ENCODE assay signal across 14 cellular contexts in genomic region chr6:42690872-42691271, GRCh38. TPM values are rescaled to one million over a fixed set of nuclear protein-coding genes. Genes with fewer than 3 reads are reported as not detected.
DNase-seq lines count a peak whose midpoint lies in the region; ATAC-seq, FAIRE-seq and TF ChIP-seq lines count a peak whose summit lies in the region.
"Had no signal": no experiment of that assay in that cellular context is flagged by ENCODE, and none has a peak within 500 bp of the region (broad histone marks: within the 10 kb centered on the region; RNA-seq: fewer than 3 reads in every experiment).

No MANE protein-coding gene starts in this region.

- H3K27ac Mint-ChIP-seq in activated T-helper 1 cell treated with anti-CD3 and anti-CD28 coated beads, Interleukin-12 subunit alpha, Interleukin-12 subunit beta, Interleukin-2, Interleukin-4 antibody, amounts not matched to agents 30 ng/mL and 10 ng/mL and 1 ng/mL, durations not matched to agents 14 hours and 24 hours and 36 hours, result peak overlapping the region; percentile 62
- peak overlapping the region; percentile 2 for H3K27ac Mint-ChIP-seq in memory B cell

- no peak for TF ChIP-seq CTCF in cardiac muscle cell (IDR thresholded peaks at IDR 0.05; ENCODE audit: low read depth, low read length)
- no peak for TF ChIP-seq CTCF in right atrium auricular region (IDR thresholded peaks at IDR 0.05)
- no peak for TF ChIP-seq CTCF in thyroid gland (IDR thresholded peaks at IDR 0.05)

- no peak for DNase-seq in cardiac muscle cell (ENCODE audit: low read depth in 1 of 2, low spot score in 1 of 2)
- no peak for DNase-seq in right atrium auricular region (ENCODE audit: low spot score)
- no peak for DNase-seq in activated T-helper 1 cell treated with anti-CD3 and anti-CD28 coated beads, Interleukin-12 subunit alpha, Interleukin-12 subunit beta, Interleukin-2, Interleukin-4 antibody, amounts not matched to agents 30 ng/mL and 10 ng/mL and 1 ng/mL, durations not matched to agents 14 hours and 24 hours and 36 hours (ENCODE audit: low spot score)
- no peak for DNase-seq in memory B cell (ENCODE audit: low spot score in 2 of 2)
- DNase-seq in thyroid gland, result no peak
- DNase-seq in RCC 7860 (ENCODE audit: low spot score), result no peak
- DNase-seq in NCI-H226, result no peak
- DNase-seq: foreskin keratinocyte; HCEC 1CT; NCI-H1105; stimulated activated CD4-positive, alpha-beta T cell treated with anti-CD3 and anti-CD28 coated beads, Interleukin-15, amount 100 ng/mL, for 24 hours had no signal

- H3K4me3 ChIP-seq in cardiac muscle cell (no peak overlapping the region), right atrium auricular region (no peak overlapping the region), thyroid gland (replicated peaks in 1 of 3) (no peak overlapping the region)

- no peak for TF ChIP-seq POLR2A in thyroid gland (IDR thresholded peaks at IDR 0.05)

- H3K36me3 ChIP-seq in cardiac muscle cell (peaks cover 55% of the 10 kb centered on the region), right atrium auricular region (peaks cover 71% of the 10 kb centered on the region), thyroid gland (peaks cover 3 to 10% of the 10 kb centered on the region in 2 donors)

- H3K36me3 Mint-ChIP-seq in activated T-helper 1 cell treated with anti-CD3 and anti-CD28 coated beads, Interleukin-12 subunit alpha, Interleukin-12 subunit beta, Interleukin-2, Interleukin-4 antibody, amounts not matched to agents 30 ng/mL and 10 ng/mL and 1 ng/mL, durations not matched to agents 14 hours and 24 hours and 36 hours (ENCODE audit: low read depth), result peaks cover 56% of the 10 kb centered on the region
- peaks cover 26% of the 10 kb centered on the region for H3K36me3 Mint-ChIP-seq in memory B cell

- no peaks in the 10 kb centered on the region for H3K9me3 ChIP-seq in cardiac muscle cell (ENCODE audit: low read depth)
- H3K9me3 ChIP-seq in right atrium auricular region, result no peaks in the 10 kb centered on the region
- no peaks in the 10 kb centered on the region for H3K9me3 ChIP-seq in thyroid gland

- H3K4me1 Mint-ChIP-seq in activated T-helper 1 cell treated with anti-CD3 and anti-CD28 coated beads, Interleukin-12 subunit alpha, Interleukin-12 subunit beta, Interleukin-2, Interleukin-4 antibody, amounts not matched to agents 30 ng/mL and 10 ng/mL and 1 ng/mL, durations not matched to agents 14 hours and 24 hours and 36 hours (ENCODE audit: low read depth), result peaks cover 35% of the 10 kb centered on the region
- H3K4me1 Mint-ChIP-seq in memory B cell, result peaks cover 4% of the 10 kb centered on the region

- H3K27me3 ChIP-seq in cardiac muscle cell (no peaks in the 10 kb centered on the region), right atrium auricular region (no peaks in the 10 kb centered on the region), thyroid gland (no peaks in the 10 kb centered on the region)
- H3K27me3 ChIP-seq: foreskin keratinocyte had no signal

- peak overlapping the region; percentile 9 for H3K27ac ChIP-seq in cardiac muscle cell
- H3K27ac ChIP-seq in right atrium auricular region, result no peak overlapping the region
- peak overlapping the region; percentile 25 to 91 (median 82) for H3K27ac ChIP-seq in thyroid gland
- H3K27ac ChIP-seq: foreskin keratinocyte, KMS-11 had no signal

- intact Hi-C loops in activated T-helper 1 cell treated with anti-CD3 and anti-CD28 coated beads, Interleukin-12 subunit alpha, Interleukin-12 subunit beta, Interleukin-2, Interleukin-4 antibody, amounts not matched to agents 30 ng/mL and 10 ng/mL and 1 ng/mL, durations not matched to agents 14 hours and 24 hours and 36 hours (cut with micrococcal nuclease), result loop anchor here (5.0 kb wide), 1 partner anchor 36 kb away; no protein-coding TSS in a partner anchor
- intact Hi-C loops in thyroid gland (cut with DNase I), result no loop called here

- FAIRE-seq in RCC 7860 (lab: Jason Lieb, UNC), result no peak

- H3K4me1 ChIP-seq in cardiac muscle cell (ENCODE audit: low read depth) (no peaks in the 10 kb centered on the region), right atrium auricular region (peaks cover 0 to 14% of the 10 kb centered on the region in 2 donors), thyroid gland (peaks cover 57 to 77% of the 10 kb centered on the region in 2 donors)

- WGBS in thyroid gland, 2 donors, result 66 to 75% methylated on average over 2 of the region's 2 CpGs

- no peaks in the 10 kb centered on the region for H3K9me3 Mint-ChIP-seq in activated T-helper 1 cell treated with anti-CD3 and anti-CD28 coated beads, Interleukin-12 subunit alpha, Interleukin-12 subunit beta, Interleukin-2, Interleukin-4 antibody, amounts not matched to agents 30 ng/mL and 10 ng/mL and 1 ng/mL, durations not matched to agents 14 hours and 24 hours and 36 hours
- H3K9me3 Mint-ChIP-seq in memory B cell, result no peaks in the 10 kb centered on the region

- peak; percentile 27 for ATAC-seq in memory B cell (ENCODE audit: low read depth)
- ATAC-seq in GM21381 (IDR thresholded peaks at IDR 0.05; ENCODE audit: unreplicated experiment), result no peak
- ATAC-seq: foreskin keratinocyte, SK-N-SH treated with all-trans-retinoic acid at 6 μM for 48 hours had no signal

- no peaks in the 10 kb centered on the region for H3K27me3 Mint-ChIP-seq in activated T-helper 1 cell treated with anti-CD3 and anti-CD28 coated beads, Interleukin-12 subunit alpha, Interleukin-12 subunit beta, Interleukin-2, Interleukin-4 antibody, amounts not matched to agents 30 ng/mL and 10 ng/mL and 1 ng/mL, durations not matched to agents 14 hours and 24 hours and 36 hours (ENCODE audit: insufficient read depth)
- H3K27me3 Mint-ChIP-seq in memory B cell, result no peaks in the 10 kb centered on the region

- H3K4me3 Mint-ChIP-seq in activated T-helper 1 cell treated with anti-CD3 and anti-CD28 coated beads, Interleukin-12 subunit alpha, Interleukin-12 subunit beta, Interleukin-2, Interleukin-4 antibody, amounts not matched to agents 30 ng/mL and 10 ng/mL and 1 ng/mL, durations not matched to agents 14 hours and 24 hours and 36 hours, result no peak overlapping the region
- H3K4me3 Mint-ChIP-seq in memory B cell, result no peak overlapping the region

RNA-seq across cellular contexts. Expression of gene PRPH2, which starts 31.5 kb away (rescaled TPM):
- total RNA-seq in cardiac muscle cell, result 7.3 and 10.1 TPM in 2 replicates
- polyA plus RNA-seq in cardiac muscle cell, result 9.6 and 15.0 TPM in 2 replicates
- 1 to 10 TPM in 1 of 2 donors, under 1 TPM in 1; 0.90 to 1.1 TPM for total RNA-seq in right atrium auricular region
- total RNA-seq in activated T-helper 1 cell treated with anti-CD3 and anti-CD28 coated beads, Interleukin-12 subunit alpha, Interleukin-12 subunit beta, Interleukin-2, Interleukin-4 antibody, amounts not matched to agents 30 ng/mL and 10 ng/mL and 1 ng/mL, durations not matched to agents 14 hours and 24 hours and 36 hours, result not detected in 2 replicates
- 10 to 100 TPM in 1 of 4 donors, 1 to 10 TPM in 2, under 1 TPM in 1; 0.59 to 11.4 (median 3.6) TPM for total RNA-seq in thyroid gland
- total RNA-seq: foreskin keratinocyte had no signal

RNA-seq across cellular contexts. Expression of gene TBCC, which starts 55.0 kb away (rescaled TPM):
- total RNA-seq in cardiac muscle cell (47.4 and 58.8 TPM in 2 replicates), right atrium auricular region (10 to 100 TPM; 18.8 to 21.4 TPM), thyroid gland (10 to 100 TPM; 37.2 to 48.9 (median 48.4) TPM)
- polyA plus RNA-seq in cardiac muscle cell, result 53.3 and 67.1 TPM in 2 replicates
- total RNA-seq in activated T-helper 1 cell treated with anti-CD3 and anti-CD28 coated beads, Interleukin-12 subunit alpha, Interleukin-12 subunit beta, Interleukin-2, Interleukin-4 antibody, amounts not matched to agents 30 ng/mL and 10 ng/mL and 1 ng/mL, durations not matched to agents 14 hours and 24 hours and 36 hours, result 20.1 and 22.3 TPM in 2 replicates

Comparison
In these comparisons a context has a peak if more than half of its experiments do, and no peak if none do; other contexts are left out.
1. H3K27ac ChIP-seq: peak in cardiac muscle cell (single experiment) and thyroid gland (3 of 3); none in right atrium auricular region (0 of 2).